ENCODE assay signal across 23 cellular contexts in the genomic region with DNA sequence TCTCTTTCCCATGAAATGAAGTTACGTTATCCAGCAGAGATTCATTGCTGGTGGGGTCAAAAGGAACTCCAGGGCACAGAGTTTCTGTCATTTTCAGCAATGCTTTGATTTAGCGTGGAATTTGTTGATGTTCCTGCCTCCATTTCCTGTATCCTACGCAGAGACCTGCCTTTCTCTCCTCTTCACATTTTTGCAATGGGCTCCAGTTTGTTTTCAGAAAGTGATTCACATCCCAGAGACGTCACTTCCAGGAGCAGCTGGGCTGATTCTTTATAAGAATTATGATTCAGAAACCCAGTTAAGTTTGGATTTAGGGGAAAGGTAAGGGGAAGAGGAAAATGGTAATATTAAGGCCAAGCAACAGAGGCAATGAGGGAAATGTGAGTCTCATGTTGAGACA. TPM values are rescaled to one million over a fixed set of nuclear protein-coding genes. Genes with fewer than 3 reads are reported as not detected.
DNase-seq lines count a peak whose midpoint lies in the region; ATAC-seq and TF ChIP-seq lines count a peak whose summit lies in the region.
"Had no signal": no experiment of that assay in that cellular context is flagged by ENCODE, and none has a peak within 500 bp of the region (broad histone marks: within the 10 kb centered on the region; RNA-seq: fewer than 3 reads in every experiment).

No MANE protein-coding gene starts in this region.

- no peak for ATAC-seq in foreskin keratinocyte
- ATAC-seq: heart left ventricle; naive thymus-derived CD8-positive, alpha-beta T cell; Right ventricle myocardium inferior had no signal

- DNase-seq in HT1080 (ENCODE audit: low read depth) (peak; percentile 58), cardiac fibroblast (ENCODE audit: low read depth in 2 of 2) (peak; percentile 67 to 90), foreskin keratinocyte (peak; percentile 32 to 65), stromal cell of bone marrow (ENCODE audit: low read depth) (peak; percentile 59), cerebellar cortex (ENCODE audit: low spot score) (no peak), NCI-H446 treated with DMSO at 0.1 percent for 48 hours (lab: John Stamatoyannopoulos, UW) (no peak), erythroblast (lab: John Stamatoyannopoulos, UW) (no peak)
- DNase-seq: activated B cell treated with CpG ODN at 0.5 μM for 24 hours; DMS79 treated with DMSO at 0.1 percent for 48 hours; endodermal cell; heart left ventricle; Karpas-422; naive thymus-derived CD8-positive, alpha-beta T cell; NCI-H1436 treated with DMSO at 0.1 percent for 48 hours; stimulated activated naive CD4-positive, alpha-beta T cell treated with Interleukin-2 at 50 U/mL for 16 hours; T-helper 2 cell had no signal

- no peaks in the 10 kb centered on the region for H3K4me1 ChIP-seq in foreskin keratinocyte
- H3K4me1 ChIP-seq: prostate gland had no signal

- H3K27ac ChIP-seq in foreskin keratinocyte: no peak overlapping the region
- H3K27ac ChIP-seq: prostate gland had no signal

- no peak for TF ChIP-seq POLR2A in erythroblast (IDR thresholded peaks at IDR 0.05; ENCODE audit: low read length)

- no peak for TF ChIP-seq CTCF in cardiac fibroblast (IDR thresholded peaks at IDR 0.05; ENCODE audit: low read depth, low read length)
- TF ChIP-seq CTCF in foreskin keratinocyte (conservative IDR thresholded peaks at IDR 0.05): no peak

- H3K4me3 ChIP-seq in cardiac fibroblast (replicated peaks in 1 of 2; ENCODE audit: low read depth in 2 of 2, low read length in 2 of 2): no peak overlapping the region
- H3K4me3 ChIP-seq: heart left ventricle, lung, prostate gland had no signal

- peaks cover 5% of the 10 kb centered on the region for H3K27me3 ChIP-seq in foreskin keratinocyte
- H3K27me3 ChIP-seq: heart left ventricle had no signal

RNA-seq across cellular contexts. Expression of a gene that starts 11.6 kb away (rescaled TPM):
- total RNA-seq in HT1080 (2014; rRNA removed; shearing (Covaris generic)): not detected in 2 replicates
- not detected in 2 replicates for polyA plus RNA-seq in HT1080 (2015; cell fraction: cytosol; rRNA removed)
- polyA plus RNA-seq in HT1080 (2015; cell fraction: nucleus; rRNA removed): not detected in 2 replicates
- 0.11 and 0.31 TPM in 2 replicates for total RNA-seq in foreskin keratinocyte
- 0.07 and 0.12 TPM in 2 replicates for polyA plus RNA-seq in foreskin keratinocyte
- total RNA-seq: cerebellum had no signal
- polyA plus RNA-seq: CD14-positive monocyte, heart left ventricle had no signal

RNA-seq across cellular contexts. Expression of a gene that starts 43.9 kb away (rescaled TPM):
- total RNA-seq in HT1080 (2014; rRNA removed; shearing (Covaris generic)): not detected in 2 replicates
- not detected in 2 replicates for polyA plus RNA-seq in HT1080 (2015; cell fraction: cytosol; rRNA removed)
- polyA plus RNA-seq in HT1080 (2015; cell fraction: nucleus; rRNA removed): not detected in 2 replicates
- total RNA-seq in foreskin keratinocyte: not detected in 2 replicates
- not detected in 2 replicates for polyA plus RNA-seq in foreskin keratinocyte
- total RNA-seq: activated B cell treated with CpG ODN at 0.5 μM for 24 hours; activated CD8-positive, alpha-beta memory T cell treated with anti-CD3 and anti-CD28 coated beads for 36 hours; cerebellum; endodermal cell; heart left ventricle; lung; naive thymus-derived CD8-positive, alpha-beta T cell; prostate gland; Right ventricle myocardium inferior had no signal
- polyA plus RNA-seq: adipose tissue; CD14-positive monocyte; heart left ventricle; lung; naive thymus-derived CD8-positive, alpha-beta T cell had no signal

RNA-seq across cellular contexts. Expression of a gene that starts 47.7 kb away (rescaled TPM):
- 167 and 204 TPM in 2 replicates for total RNA-seq in HT1080 (2014; rRNA removed; shearing (Covaris generic))
- polyA plus RNA-seq in HT1080 (2015; cell fraction: cytosol; rRNA removed): 117 and 146 TPM in 2 replicates
- polyA plus RNA-seq in HT1080 (2015; cell fraction: nucleus; rRNA removed): 183 and 219 TPM in 2 replicates
- 120 and 146 TPM in 2 replicates for total RNA-seq in foreskin keratinocyte
- polyA plus RNA-seq in foreskin keratinocyte: 130 and 142 TPM in 2 replicates

RNA-seq across cellular contexts. Expression of a gene that starts 55.7 kb away (rescaled TPM):
- total RNA-seq in HT1080 (2014; rRNA removed; shearing (Covaris generic)): 20.5 and 21.0 TPM in 2 replicates
- 20.3 and 26.6 TPM in 2 replicates for polyA plus RNA-seq in HT1080 (2015; cell fraction: cytosol; rRNA removed)
- polyA plus RNA-seq in HT1080 (2015; cell fraction: nucleus; rRNA removed): 34.2 and 36.5 TPM in 2 replicates
- total RNA-seq in foreskin keratinocyte: 23.0 and 23.8 TPM in 2 replicates
- 27.2 and 29.2 TPM in 2 replicates for polyA plus RNA-seq in foreskin keratinocyte

Comparison
In these comparisons a context has a peak if more than half of its experiments do, and no peak if none do; other contexts are left out.
1. DNase-seq: peak in HT1080 (single experiment), cardiac fibroblast (2 of 2), foreskin keratinocyte (2 of 2) and stromal cell of bone marrow (single experiment); none in cerebellar cortex (single experiment), NCI-H446 treated with DMSO at 0.1 percent for 48 hours (single experiment) and erythroblast (0 of 2).